ENCODE assay signal across 8 cellular contexts in genomic region chr3:177596248-177596821, GRCh38.
A peak's percentile ranks its signal among the peaks of the same experiment; 100 is the strongest.
DNase-seq lines count a peak whose midpoint lies in the region; ATAC-seq and TF ChIP-seq lines count a peak whose summit lies in the region.

No MANE protein-coding gene starts in this region.

- WGBS in mesendoderm (ENCODE audit: extremely low coverage, insufficient coverage, low lambda C conversion rate) = no CpG with 5 or more reads among the region's 3 CpGs

- BruUV-seq in OCI-LY7 (replicated peaks; lab: Mats Ljungman, UMichigan) = no TSS peak

- TF ChIP-seq CTCF in OCI-LY7 (conservative IDR thresholded peaks at IDR 0.05; ENCODE audit: low read length) = no peak

- DNase-seq in ACHN (peak; percentile 6), HCEC 1CT (peak; percentile 12), mesendoderm (no peak), epidermal melanocyte (ENCODE audit: insufficient read length, low spot score) (no peak), OCI-LY7 (ENCODE audit: low spot score) (no peak), HAP-1 (ENCODE audit: low spot score in 2 of 2) (no peak)

- no peak overlapping the region for H3K23ac ChIP-seq in mesendoderm (ENCODE audit: low read length)

- H3K4me1 ChIP-seq in mesendoderm (ENCODE audit: control insufficient read depth, low read depth, low read length) (peaks cover 5% of the 10 kb centered on the region), OCI-LY7 (ENCODE audit: insufficient read depth, low read length, poor library complexity, severe bottlenecking) (peaks cover 18% of the 10 kb centered on the region), HAP-1 (no peaks in the 10 kb centered on the region)

- H2AFZ ChIP-seq in OCI-LY7 (ENCODE audit: low read length) = no peak overlapping the region

- intact Hi-C loops in OCI-LY7 (cut with micrococcal nuclease; ENCODE audit: unreplicated experiment) = no loop called here

- H3K27me3 ChIP-seq in mesendoderm (ENCODE audit: insufficient read depth, low read length, poor library complexity) (no peaks in the 10 kb centered on the region), HAP-1 (ENCODE audit: low read depth) (peaks cover 2% of the 10 kb centered on the region; the same call in 1 of the 2 replicates)

- no peak overlapping the region for H2BK15ac ChIP-seq in mesendoderm (replicated peaks; ENCODE audit: low read depth)

- no peak overlapping the region for H3K4ac ChIP-seq in mesendoderm (ENCODE audit: low read depth, low read length)

- no peak overlapping the region for H3K56ac ChIP-seq in mesendoderm (ENCODE audit: low read length)

- CTCF ChIA-PET in OCI-LY7 (lab: Charles Lee; ENCODE audit: unreplicated experiment) = no interaction called here

- H2BK5ac ChIP-seq in mesendoderm (ENCODE audit: low read length) = no peak overlapping the region

- no peaks in the 10 kb centered on the region for H3K9me2 ChIP-seq in OCI-LY7 (ENCODE audit: insufficient read depth, low read length)

- H3K36me3 ChIP-seq in mesendoderm (ENCODE audit: control insufficient read depth, insufficient read depth, low read length) (no peaks in the 10 kb centered on the region), OCI-LY7 (ENCODE audit: insufficient read depth, low read length) (no peaks in the 10 kb centered on the region), HAP-1 (replicated peaks) (no peaks in the 10 kb centered on the region)

- H3K4me3 ChIP-seq in mesendoderm (ENCODE audit: low read length) (no peak overlapping the region), OCI-LY7 (ENCODE audit: low read depth, low read length, poor library complexity, severe bottlenecking) (no peak overlapping the region), HAP-1 (no peak overlapping the region)

- no peak overlapping the region for H3K18ac ChIP-seq in mesendoderm (ENCODE audit: low read length)

- peak overlapping the region; percentile 5 for H3K27ac ChIP-seq in angular gyrus (ENCODE audit: low read depth, low read length)
- H3K27ac ChIP-seq in mesendoderm (ENCODE audit: low read depth, low read length) = no peak overlapping the region
- no peak overlapping the region for H3K27ac ChIP-seq in OCI-LY7 (ENCODE audit: low read depth, low read length, poor library complexity, severe bottlenecking)

- in situ Hi-C loops in ACHN (cut with HindIII; ENCODE audit: low pct_ligation_motif_present, low pct_unique_long_range_greater_than_20kb, low sequenced_read_pairs) = no loop called here
- in situ Hi-C loops in HAP-1 (cut with MboI; ENCODE audit: low sequenced_read_pairs) = no loop called here

- H4K20me1 ChIP-seq in OCI-LY7 (ENCODE audit: insufficient read depth, low read length) = no peaks in the 10 kb centered on the region

- no peak overlapping the region for H4K5ac ChIP-seq in mesendoderm (ENCODE audit: low read length)

- no peak overlapping the region for H4K8ac ChIP-seq in mesendoderm (ENCODE audit: low read depth, low read length)

- no peaks in the 10 kb centered on the region for H3K79me1 ChIP-seq in mesendoderm (ENCODE audit: low read length)

- no peak overlapping the region for H3K9ac ChIP-seq in mesendoderm (ENCODE audit: low read length)

- H2BK120ac ChIP-seq in mesendoderm (ENCODE audit: low read depth, low read length) = peak overlapping the region; percentile 78

- H3K4me2 ChIP-seq in mesendoderm (ENCODE audit: low read length) = no peak overlapping the region
- H3K4me2 ChIP-seq in OCI-LY7 (ENCODE audit: low read length) = no peak overlapping the region

- H3K9me3 ChIP-seq in OCI-LY7 (ENCODE audit: low read length) (no peaks in the 10 kb centered on the region), HAP-1 (no peaks in the 10 kb centered on the region)

- H3K79me2 ChIP-seq in mesendoderm (ENCODE audit: control insufficient read depth, insufficient read depth, low read length) (no peaks in the 10 kb centered on the region), OCI-LY7 (ENCODE audit: insufficient read depth, low read depth, low read length) (no peaks in the 10 kb centered on the region)

- no peak overlapping the region for H2AK5ac ChIP-seq in mesendoderm (ENCODE audit: low read length)

- ATAC-seq in GM21528 (IDR thresholded peaks at IDR 0.05; ENCODE audit: low FRiP score, unreplicated experiment) = no peak

- POLR2A ChIA-PET in OCI-LY7 (lab: Charles Lee) = interaction anchor here (0.5 kb wide), 1 partner anchor 35 kb away, joined by 3 read pairs; no protein-coding TSS in a partner anchor

Comparison
In these comparisons a context has a peak if more than half of its experiments do, and no peak if none do; other contexts are left out.
1. DNase-seq: peak in ACHN (single experiment) and HCEC 1CT (single experiment); none in mesendoderm (single experiment), epidermal melanocyte (single experiment), OCI-LY7 (single experiment) and HAP-1 (0 of 2).